ENCODE assay signal across 1 cellular context in the genomic region with DNA sequence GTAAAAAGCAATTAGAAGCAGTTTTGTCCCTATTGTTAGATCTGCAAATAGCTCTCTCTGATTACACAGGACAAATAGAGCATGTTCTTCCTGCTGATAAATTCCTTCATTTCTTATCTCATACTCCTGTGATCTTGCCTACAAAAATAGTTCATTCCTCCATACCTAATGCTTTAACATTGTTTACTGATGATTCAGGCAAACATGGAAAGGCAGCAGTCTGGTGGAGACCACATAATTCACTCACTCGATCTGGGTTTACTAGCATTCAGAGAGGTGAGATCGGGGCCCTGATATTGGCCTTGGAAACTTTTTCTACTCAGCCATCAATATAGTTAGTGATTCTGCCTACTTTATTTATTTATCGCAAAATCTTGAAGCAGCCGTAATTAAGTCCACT.
TF ChIP-seq lines count a peak whose summit lies in the region.

No MANE protein-coding gene starts in this region.

TF ChIP-seq in liver, 16 proteins besides CTCF, POLR2A, EP300 and RAD21 (continued from another document):
- TF ChIP-seq HNF4G (IDR thresholded peaks at IDR 0.05) (no peak), TAF1 (conservative IDR thresholded peaks at IDR 0.05) (no peak), ZBTB33 (IDR thresholded peaks at IDR 0.05) (no peak)
